8 cellular contexts compared by ENCODE assay signal in genomic region chr7:64618785-64619456, GRCh38. TPM values are rescaled to one million over a fixed set of nuclear protein-coding genes. Genes with fewer than 3 reads are reported as not detected.
DNase-seq lines count a peak whose midpoint lies in the region; ATAC-seq lines count a peak whose summit lies in the region.

No MANE protein-coding gene starts in this region.

- no peak overlapping the region for H3K27ac Mint-ChIP-seq in activated CD4-positive, alpha-beta T cell treated with anti-CD3 and anti-CD28 coated beads for 36 hours

- no peaks in the 10 kb centered on the region for H3K79me2 ChIP-seq in Karpas-422 (ENCODE audit: low read length)

- no peaks in the 10 kb centered on the region; the same call in 1 of the 2 replicates for H3K36me3 ChIP-seq in Karpas-422 (ENCODE audit: insufficient read depth, low read length)

- no peak overlapping the region for H3K4me3 ChIP-seq in Karpas-422 (ENCODE audit: low read length)

- H3K9me2 ChIP-seq in Karpas-422 (replicated peaks; ENCODE audit: insufficient read depth, low read length), result no peaks in the 10 kb centered on the region

- peaks cover 27% of the 10 kb centered on the region for H3K9me3 Mint-ChIP-seq in activated CD4-positive, alpha-beta T cell treated with anti-CD3 and anti-CD28 coated beads for 36 hours (ENCODE audit: low read depth)

- H3K9me3 ChIP-seq in Karpas-422 (ENCODE audit: low read length), result peaks cover 14% of the 10 kb centered on the region

- H4K20me1 ChIP-seq in Karpas-422 (ENCODE audit: insufficient read depth, low read depth, low read length), result no peaks in the 10 kb centered on the region

- H3K4me2 ChIP-seq in Karpas-422 (ENCODE audit: low read depth, low read length, poor library complexity, severe bottlenecking), result no peak overlapping the region

- intact Hi-C loops in activated CD4-positive, alpha-beta T cell treated with anti-CD3 and anti-CD28 coated beads for 36 hours (cut with DNase I, micrococcal nuclease), result loop anchor here (1.0 to 2.0 kb wide), 2 partner anchors 436 to 438 kb away; no protein-coding TSS in a partner anchor

- H3K4me1 Mint-ChIP-seq in activated CD4-positive, alpha-beta T cell treated with anti-CD3 and anti-CD28 coated beads for 36 hours, result no peaks in the 10 kb centered on the region

- no peaks in the 10 kb centered on the region for H3K36me3 Mint-ChIP-seq in activated CD4-positive, alpha-beta T cell treated with anti-CD3 and anti-CD28 coated beads for 36 hours (ENCODE audit: low read depth)

- no peaks in the 10 kb centered on the region for H3K27me3 Mint-ChIP-seq in activated CD4-positive, alpha-beta T cell treated with anti-CD3 and anti-CD28 coated beads for 36 hours

- H3K27me3 ChIP-seq in Karpas-422 (ENCODE audit: low read length), result no peaks in the 10 kb centered on the region

- no peak overlapping the region for H2AFZ ChIP-seq in Karpas-422 (ENCODE audit: low read length)

- H3K9ac ChIP-seq in Karpas-422 (ENCODE audit: low read length), result no peak overlapping the region

- no peaks in the 10 kb centered on the region for H3K4me1 ChIP-seq in Karpas-422 (ENCODE audit: low read length)

- DNase-seq in activated CD4-positive, alpha-beta T cell treated with anti-CD3 and anti-CD28 coated beads for 48 hours, result peak; percentile 8
- DNase-seq in activated CD4-positive, alpha-beta T cell treated with anti-CD3 and anti-CD28 coated beads for 36 hours, result no peak
- DNase-seq in Karpas-422, result peak; percentile 90
- peak; percentile 75 for DNase-seq in SKM-1 treated with dmso at 0.1 percent for 144 hours (lab: John Stamatoyannopoulos, UW; ENCODE audit: unreplicated experiment)
- peak; percentile 13 for DNase-seq in fibroblast of the conjunctiva (ENCODE audit: low read depth)
- DNase-seq in putamen (ENCODE audit: low spot score), result peak; percentile 53

- no peak for ATAC-seq in activated CD4-positive, alpha-beta T cell treated with anti-CD3 and anti-CD28 coated beads for 36 hours
- ATAC-seq in HG03342 (IDR thresholded peaks at IDR 0.05; ENCODE audit: unreplicated experiment), result no peak
- ATAC-seq in GM21737 (IDR thresholded peaks at IDR 0.05; ENCODE audit: unreplicated experiment), result no peak

- H3K4me3 Mint-ChIP-seq in activated CD4-positive, alpha-beta T cell treated with anti-CD3 and anti-CD28 coated beads for 36 hours, result no peak overlapping the region

- no peak overlapping the region for H3K27ac ChIP-seq in Karpas-422 (ENCODE audit: low read length)

- CTCF ChIA-PET in activated CD4-positive, alpha-beta T cell treated with anti-CD3 and anti-CD28 coated beads for 36 hours (lab: Charles Lee), result interaction anchor here (0.6 to 1.5 kb wide), 6 partner anchors 11 to 576 kb away, joined by 3 to 4 read pairs (median 3); no protein-coding TSS in a partner anchor

- POLR2A ChIA-PET in activated CD4-positive, alpha-beta T cell treated with anti-CD3 and anti-CD28 coated beads for 36 hours (lab: Charles Lee), result no interaction called here

RNA-seq across cellular contexts. Expression of gene ZNF107, which starts 47.0 kb away (rescaled TPM):
- total RNA-seq in activated CD4-positive, alpha-beta T cell treated with anti-CD3 and anti-CD28 coated beads for 36 hours, result 10 to 100 TPM; 16.5 to 19.7 TPM
- total RNA-seq in Karpas-422 (2014; rRNA removed; shearing (Covaris generic); ENCODE audit: low replicate concordance), result 18.1 and 36.7 TPM in 2 replicates

RNA-seq across cellular contexts. Expression of gene ZNF680, which starts 56.0 kb away (rescaled TPM):
- 10 to 100 TPM; 12.5 to 12.6 TPM for total RNA-seq in activated CD4-positive, alpha-beta T cell treated with anti-CD3 and anti-CD28 coated beads for 36 hours
- total RNA-seq in Karpas-422 (2014; rRNA removed; shearing (Covaris generic); ENCODE audit: low replicate concordance), result 18.3 and 73.6 TPM in 2 replicates
